In the genomic region with DNA sequence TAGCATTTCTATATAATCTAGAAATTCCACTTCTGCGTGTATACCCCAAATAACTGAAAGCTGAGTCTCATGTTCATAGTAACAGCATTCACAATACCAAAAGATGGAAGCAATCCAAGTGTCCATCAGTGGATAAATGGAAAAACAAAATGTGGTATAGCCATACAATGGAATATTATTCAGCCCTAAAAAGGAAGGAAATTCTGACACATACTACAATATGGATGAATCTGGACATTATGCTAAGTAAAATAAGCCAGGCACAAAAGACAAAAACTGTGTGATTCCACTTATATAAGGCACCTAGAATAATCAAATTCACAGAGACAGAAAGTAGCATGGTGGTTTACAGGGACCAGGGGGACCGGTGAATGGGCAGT, we compare ENCODE assay signal across 22 cellular contexts. TPM values are rescaled to one million over a fixed set of nuclear protein-coding genes. Genes with fewer than 3 reads are reported as not detected.
"Had no signal": no experiment of that assay in that cellular context is flagged by ENCODE, and none has a peak within 500 bp of the region (broad histone marks: within the 10 kb centered on the region; RNA-seq: fewer than 3 reads in every experiment).

No MANE protein-coding gene starts in this region.

- H3K36me3 ChIP-seq: esophagus muscularis mucosa, prostate gland, right atrium auricular region, tibial nerve had no signal

- H3K27me3 ChIP-seq: esophagus muscularis mucosa, right atrium auricular region had no signal

- H3K4me1 Mint-ChIP-seq: neural crest cell had no signal

- ATAC-seq: body of pancreas, left ventricle myocardium superior had no signal

- H3K9me3 ChIP-seq: body of pancreas, esophagus muscularis mucosa, prostate gland, right atrium auricular region, tibial nerve had no signal

- H3K4me3 ChIP-seq: body of pancreas, esophagus muscularis mucosa, prostate gland, right atrium auricular region, tibial nerve had no signal

- H3K9me3 Mint-ChIP-seq: activated naive CD8-positive, alpha-beta T cell treated with anti-CD3 and anti-CD28 coated beads for 36 hours; stimulated activated naive CD8-positive, alpha-beta T cell treated with anti-CD3 and anti-CD28 coated beads, Interleukin-15, Interleukin-2, amounts not matched to agents 100 ng/mL and 50 ng/mL, for 24 hours had no signal

- H3K4me3 Mint-ChIP-seq: activated naive CD8-positive, alpha-beta T cell treated with anti-CD3 and anti-CD28 coated beads for 36 hours; neural crest cell; stimulated activated naive CD8-positive, alpha-beta T cell treated with anti-CD3 and anti-CD28 coated beads, Interleukin-15, Interleukin-2, amounts not matched to agents 100 ng/mL and 50 ng/mL, for 24 hours had no signal

- DNase-seq: activated CD4-positive, alpha-beta T cell treated with anti-CD3 and anti-CD28 coated beads, Interleukin-2, amount 50 U/mL, for 1 hour; activated effector memory CD4-positive, alpha-beta T cell treated with anti-CD3 and anti-CD28 coated beads, Interleukin-2, amount 50 U/mL, for 16 hours; activated naive CD8-positive, alpha-beta T cell treated with anti-CD3 and anti-CD28 coated beads for 36 hours; activated T-cell treated with anti-CD3 and anti-CD28 coated beads, Interleukin-2, amount 50 U/mL, for 1 hour; body of pancreas; dermis blood vessel endothelial cell; effector memory CD4-positive, alpha-beta T cell; left ventricle myocardium superior; stimulated activated CD4-positive, alpha-beta T cell treated with anti-CD3 and anti-CD28 coated beads, Interleukin-2, amount 100 ng/mL, for 24 hours; T-helper 9 cell had no signal

- H3K4me1 ChIP-seq: body of pancreas, prostate gland, right atrium auricular region, tibial nerve had no signal

- H3K27ac ChIP-seq: body of pancreas, esophagus muscularis mucosa, prostate gland, right atrium auricular region, tibial nerve had no signal

RNA-seq across cellular contexts. Expression of gene HOXB1, which starts 20.4 kb away (rescaled TPM):
- total RNA-seq: activated naive CD8-positive, alpha-beta T cell treated with anti-CD3 and anti-CD28 coated beads for 36 hours; body of pancreas; cardiac septum; dermis blood vessel endothelial cell; endothelial cell of umbilical vein; esophagus muscularis mucosa; glomerular endothelial cell; left ventricle myocardium superior; myocyte; osteoblast; prostate gland; right atrium auricular region; skeletal muscle tissue; tibial nerve had no signal
